ENCODE assay signal across 1 cellular context in the genomic region with DNA sequence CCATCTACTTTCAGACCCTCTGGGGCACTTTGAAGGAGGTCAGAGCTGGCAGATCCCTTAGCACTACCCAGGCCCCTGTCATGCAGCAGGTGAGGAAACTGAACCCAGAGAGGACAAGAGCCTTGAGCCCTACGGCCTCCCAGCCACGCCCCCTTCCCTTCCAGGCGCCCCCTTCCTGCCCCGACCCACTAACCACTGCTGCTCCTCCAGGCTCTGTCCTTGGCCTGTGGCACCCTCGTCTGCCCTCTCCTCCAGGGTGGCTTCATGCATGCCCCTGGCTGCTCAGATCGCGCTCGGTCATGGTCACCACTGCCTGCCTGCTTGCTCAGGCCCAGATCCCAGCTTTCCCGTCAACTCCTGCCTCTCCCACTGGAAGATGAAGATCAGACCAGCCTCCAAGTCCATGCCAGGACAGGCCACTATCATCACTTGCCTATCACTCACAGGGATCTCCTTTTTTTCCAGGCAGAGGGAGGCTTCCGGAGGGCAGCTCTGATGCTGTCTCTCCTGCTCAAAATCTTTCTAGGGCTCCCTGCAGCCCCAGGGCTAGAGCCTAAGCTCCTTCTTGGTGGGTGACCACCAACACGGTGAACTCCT.
TF ChIP-seq lines count a peak whose summit lies in the region.

No MANE protein-coding gene starts in this region.

TF ChIP-seq in WTC11, 78 proteins besides CTCF, POLR2A, EP300 and RAD21 (continued from another document):
- TF ChIP-seq PRDM15 (CRISPR knock-in tag; IDR thresholded peaks at IDR 0.05) (no peak), USF1 (CRISPR knock-in tag; IDR thresholded peaks at IDR 0.05) (no peak), NFYB (CRISPR knock-in tag; conservative IDR thresholded peaks at IDR 0.05; ENCODE audit: low read depth) (no peak), NR3C1 (CRISPR knock-in tag; conservative IDR thresholded peaks at IDR 0.05; ENCODE audit: low read depth) (no peak), ZNF138 (CRISPR knock-in tag; conservative IDR thresholded peaks at IDR 0.05) (no peak), GRHL2 (CRISPR knock-in tag; IDR thresholded peaks at IDR 0.05; ENCODE audit: insufficient replicate concordance, severe bottlenecking) (no peak)
- TF ChIP-seq, protein P1, sequence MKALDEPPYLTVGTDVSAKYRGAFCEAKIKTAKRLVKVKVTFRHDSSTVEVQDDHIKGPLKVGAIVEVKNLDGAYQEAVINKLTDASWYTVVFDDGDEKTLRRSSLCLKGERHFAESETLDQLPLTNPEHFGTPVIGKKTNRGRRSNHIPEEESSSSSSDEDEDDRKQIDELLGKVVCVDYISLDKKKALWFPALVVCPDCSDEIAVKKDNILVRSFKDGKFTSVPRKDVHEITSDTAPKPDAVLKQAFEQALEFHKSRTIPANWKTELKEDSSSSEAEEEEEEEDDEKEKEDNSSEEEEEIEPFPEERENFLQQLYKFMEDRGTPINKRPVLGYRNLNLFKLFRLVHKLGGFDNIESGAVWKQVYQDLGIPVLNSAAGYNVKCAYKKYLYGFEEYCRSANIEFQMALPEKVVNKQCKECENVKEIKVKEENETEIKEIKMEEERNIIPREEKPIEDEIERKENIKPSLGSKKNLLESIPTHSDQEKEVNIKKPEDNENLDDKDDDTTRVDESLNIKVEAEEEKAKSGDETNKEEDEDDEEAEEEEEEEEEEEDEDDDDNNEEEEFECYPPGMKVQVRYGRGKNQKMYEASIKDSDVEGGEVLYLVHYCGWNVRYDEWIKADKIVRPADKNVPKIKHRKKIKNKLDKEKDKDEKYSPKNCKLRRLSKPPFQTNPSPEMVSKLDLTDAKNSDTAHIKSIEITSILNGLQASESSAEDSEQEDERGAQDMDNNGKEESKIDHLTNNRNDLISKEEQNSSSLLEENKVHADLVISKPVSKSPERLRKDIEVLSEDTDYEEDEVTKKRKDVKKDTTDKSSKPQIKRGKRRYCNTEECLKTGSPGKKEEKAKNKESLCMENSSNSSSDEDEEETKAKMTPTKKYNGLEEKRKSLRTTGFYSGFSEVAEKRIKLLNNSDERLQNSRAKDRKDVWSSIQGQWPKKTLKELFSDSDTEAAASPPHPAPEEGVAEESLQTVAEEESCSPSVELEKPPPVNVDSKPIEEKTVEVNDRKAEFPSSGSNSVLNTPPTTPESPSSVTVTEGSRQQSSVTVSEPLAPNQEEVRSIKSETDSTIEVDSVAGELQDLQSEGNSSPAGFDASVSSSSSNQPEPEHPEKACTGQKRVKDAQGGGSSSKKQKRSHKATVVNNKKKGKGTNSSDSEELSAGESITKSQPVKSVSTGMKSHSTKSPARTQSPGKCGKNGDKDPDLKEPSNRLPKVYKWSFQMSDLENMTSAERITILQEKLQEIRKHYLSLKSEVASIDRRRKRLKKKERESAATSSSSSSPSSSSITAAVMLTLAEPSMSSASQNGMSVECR (CRISPR knock-in tag; IDR thresholded peaks at IDR 0.05; ENCODE audit: borderline replicate concordance) = no peak
TF ChIP-seq in WTC11: peak in this region for 0.
